ENCODE assay signal across 15 cellular contexts in the genomic region with DNA sequence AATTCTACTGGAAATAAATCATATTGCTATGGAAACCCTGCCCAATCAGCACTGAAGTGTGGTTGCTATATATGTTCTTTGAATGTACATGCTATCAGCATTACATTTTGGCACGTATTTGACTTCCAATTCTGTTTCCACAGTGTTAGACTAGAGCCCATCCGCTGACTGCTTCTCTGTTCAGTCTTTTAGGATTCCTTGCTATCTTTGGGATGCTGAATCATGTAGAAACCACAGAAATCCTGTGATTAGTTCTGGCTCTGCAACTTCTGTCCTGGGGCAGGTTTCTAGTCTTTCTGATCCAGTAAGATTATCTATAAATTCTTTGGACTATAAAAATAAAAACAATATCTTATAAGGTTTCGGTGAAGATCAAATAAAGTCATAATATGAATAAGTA.
DNase-seq lines count a peak whose midpoint lies in the region; TF ChIP-seq lines count a peak whose summit lies in the region.
"Had no signal": no experiment of that assay in that cellular context is flagged by ENCODE, and none has a peak within 500 bp of the region (broad histone marks: within the 10 kb centered on the region; RNA-seq: fewer than 3 reads in every experiment).

No MANE protein-coding gene starts in this region.

- H3K4me1 ChIP-seq in sigmoid colon = no peaks in the 10 kb centered on the region
- H3K4me1 ChIP-seq: tibial artery had no signal

- H3K27me3 ChIP-seq in sigmoid colon = no peaks in the 10 kb centered on the region
- H3K27me3 ChIP-seq: tibial artery had no signal

- TF ChIP-seq EP300 in sigmoid colon (IDR thresholded peaks at IDR 0.05) = no peak

- DNase-seq in A172 (ENCODE audit: low spot score) = peak; percentile 65
- DNase-seq in M059J (ENCODE audit: low read depth) = peak; percentile 92
- DNase-seq in astrocyte of the hippocampus (ENCODE audit: low read depth, low spot score) = peak; percentile 62
- peak; percentile 89 for DNase-seq in foreskin melanocyte
- no peak for DNase-seq in NCI-H446 treated with DMSO at 0.1 percent for 48 hours (lab: John Stamatoyannopoulos, UW)
- no peak for DNase-seq in substantia nigra (lab: John Stamatoyannopoulos, UW)
- no peak for DNase-seq in sigmoid colon
- no peak for DNase-seq in RPMI8226
- DNase-seq: 8988T; activated naive CD4-positive, alpha-beta T cell treated with anti-CD3 and anti-CD28 coated beads, Interleukin-2, amount 50 U/mL, for 16 hours; CD4-positive, alpha-beta memory T cell; central memory CD4-positive, alpha-beta T cell; endodermal cell; NCI-H82; tibial artery had no signal

- TF ChIP-seq CTCF in sigmoid colon (IDR thresholded peaks at IDR 0.05) = no peak

- WGBS in sigmoid colon, 2 donors = 85% methylated on average over 3 of the region's 3 CpGs

- H3K9me3 ChIP-seq in sigmoid colon = peaks cover 0 to 6% (median 3%) of the 10 kb centered on the region in 4 donors

- H3K27ac ChIP-seq in substantia nigra (ENCODE audit: low read depth, low read length, poor library complexity, severe bottlenecking) (no peak overlapping the region), sigmoid colon (no peak overlapping the region)
- H3K27ac ChIP-seq: tibial artery had no signal

- no peak overlapping the region for H3K4me3 ChIP-seq in sigmoid colon
- H3K4me3 ChIP-seq: tibial artery had no signal

- intact Hi-C loops in sigmoid colon (cut with DNase I) = no loop called here

- no peaks in the 10 kb centered on the region for H3K36me3 ChIP-seq in sigmoid colon
- H3K36me3 ChIP-seq: tibial artery had no signal

- TF ChIP-seq POLR2A in sigmoid colon (IDR thresholded peaks at IDR 0.05) = no peak

Comparison
In these comparisons a context has a peak if more than half of its experiments do, and no peak if none do; other contexts are left out.
1. DNase-seq: peak in A172 (single experiment), M059J (single experiment), astrocyte of the hippocampus (single experiment) and foreskin melanocyte (single experiment); none in NCI-H446 treated with DMSO at 0.1 percent for 48 hours (single experiment), substantia nigra (0 of 49), sigmoid colon (single experiment) and RPMI8226 (single experiment).